In genomic region chr12:25713264-25713663, GRCh38 we compare ENCODE assay signal across 15 cellular contexts.
DNase-seq lines count a peak whose midpoint lies in the region; ATAC-seq and TF ChIP-seq lines count a peak whose summit lies in the region.
"Had no signal": no experiment of that assay in that cellular context is flagged by ENCODE, and none has a peak within 500 bp of the region (broad histone marks: within the 10 kb centered on the region; RNA-seq: fewer than 3 reads in every experiment).

No MANE protein-coding gene starts in this region.

- no peaks in the 10 kb centered on the region for H3K27me3 Mint-ChIP-seq in stimulated activated naive CD8-positive, alpha-beta T cell treated with anti-CD3 and anti-CD28 coated beads, Interleukin-15, amount 100 ng/mL, for 72 hours
- no peaks in the 10 kb centered on the region for H3K27me3 Mint-ChIP-seq in activated T-helper 17 cell treated with anti-CD3 and anti-CD28 coated beads, Interleukin-2, amount 50 U/mL, for 72 hours

- H3K9me3 Mint-ChIP-seq in stimulated activated naive CD8-positive, alpha-beta T cell treated with anti-CD3 and anti-CD28 coated beads, Interleukin-15, amount 100 ng/mL, for 72 hours: peaks cover 0 to 6% of the 10 kb centered on the region in 2 donors
- peaks cover 3% of the 10 kb centered on the region for H3K9me3 Mint-ChIP-seq in activated T-helper 17 cell treated with anti-CD3 and anti-CD28 coated beads, Interleukin-2, amount 50 U/mL, for 72 hours

- peaks cover 15% of the 10 kb centered on the region for H3K4me1 ChIP-seq in smooth muscle cell (ENCODE audit: low read depth)
- H3K4me1 ChIP-seq: parathyroid adenoma had no signal

- 85% methylated on average over 4 of the region's 4 CpGs for WGBS in smooth muscle cell (ENCODE audit: low lambda C conversion rate)

- no peaks in the 10 kb centered on the region for H4K20me1 ChIP-seq in smooth muscle cell (ENCODE audit: low read depth)

- no peaks in the 10 kb centered on the region for H3K4me1 Mint-ChIP-seq in stimulated activated naive CD8-positive, alpha-beta T cell treated with anti-CD3 and anti-CD28 coated beads, Interleukin-15, amount 100 ng/mL, for 72 hours
- no peaks in the 10 kb centered on the region for H3K4me1 Mint-ChIP-seq in activated T-helper 17 cell treated with anti-CD3 and anti-CD28 coated beads, Interleukin-2, amount 50 U/mL, for 72 hours

- H3K36me3 ChIP-seq in smooth muscle cell (ENCODE audit: low read depth): no peaks in the 10 kb centered on the region

- no peak overlapping the region for H3K9ac ChIP-seq in smooth muscle cell (ENCODE audit: low read depth)
- H3K9ac ChIP-seq: parathyroid adenoma had no signal

- TF ChIP-seq CTCF in smooth muscle cell (IDR thresholded peaks at IDR 0.05; ENCODE audit: borderline replicate concordance, insufficient read depth, poor library complexity, severe bottlenecking): no peak

- H2AFZ ChIP-seq in smooth muscle cell (ENCODE audit: low read depth): no peak overlapping the region
- H2AFZ ChIP-seq: parathyroid adenoma had no signal

- H3K79me2 ChIP-seq in smooth muscle cell (ENCODE audit: low read depth): no peaks in the 10 kb centered on the region
- H3K79me2 ChIP-seq: parathyroid adenoma had no signal

- ATAC-seq in GM18502 (IDR thresholded peaks at IDR 0.05; ENCODE audit: poor library complexity, unreplicated experiment) (peak; percentile 99), GM19452 (IDR thresholded peaks at IDR 0.05; ENCODE audit: unreplicated experiment) (peak; percentile 98), HG02870 (IDR thresholded peaks at IDR 0.05; ENCODE audit: unreplicated experiment) (peak; percentile 100), HG03521 (IDR thresholded peaks at IDR 0.05; ENCODE audit: unreplicated experiment) (peak; percentile 99)
- ATAC-seq in stimulated activated naive CD8-positive, alpha-beta T cell treated with anti-CD3 and anti-CD28 coated beads, Interleukin-15, amount 100 ng/mL, for 72 hours: no peak
- no peak for ATAC-seq in activated T-helper 17 cell treated with anti-CD3 and anti-CD28 coated beads, Interleukin-2, amount 50 U/mL, for 72 hours (replicated peaks)
- ATAC-seq: left lobe of liver had no signal

- H3K27me3 ChIP-seq in smooth muscle cell (ENCODE audit: low read depth): no peaks in the 10 kb centered on the region

- no peak overlapping the region for H3K4me2 ChIP-seq in smooth muscle cell

- no peak overlapping the region for H3K4me3 Mint-ChIP-seq in stimulated activated naive CD8-positive, alpha-beta T cell treated with anti-CD3 and anti-CD28 coated beads, Interleukin-15, amount 100 ng/mL, for 72 hours
- H3K4me3 Mint-ChIP-seq in activated T-helper 17 cell treated with anti-CD3 and anti-CD28 coated beads, Interleukin-2, amount 50 U/mL, for 72 hours: no peak overlapping the region

- no peak overlapping the region for H3K27ac Mint-ChIP-seq in stimulated activated naive CD8-positive, alpha-beta T cell treated with anti-CD3 and anti-CD28 coated beads, Interleukin-15, amount 100 ng/mL, for 72 hours
- no peak overlapping the region for H3K27ac Mint-ChIP-seq in activated T-helper 17 cell treated with anti-CD3 and anti-CD28 coated beads, Interleukin-2, amount 50 U/mL, for 72 hours

- no peaks in the 10 kb centered on the region for H3K9me3 ChIP-seq in smooth muscle cell (replicated peaks; ENCODE audit: low read depth)

- H3K36me3 Mint-ChIP-seq in activated T-helper 17 cell treated with anti-CD3 and anti-CD28 coated beads, Interleukin-2, amount 50 U/mL, for 72 hours (ENCODE audit: low read depth): no peaks in the 10 kb centered on the region

- no peak overlapping the region for H3K4me3 ChIP-seq in smooth muscle cell

- H3F3A ChIP-seq in smooth muscle cell (ENCODE audit: low read depth): no peaks in the 10 kb centered on the region

- no peak for DNase-seq in smooth muscle cell (lab: John Stamatoyannopoulos, UW; ENCODE audit: unreplicated experiment)
- no peak for DNase-seq in stimulated activated naive CD8-positive, alpha-beta T cell treated with anti-CD3 and anti-CD28 coated beads, Interleukin-15, amount 100 ng/mL, for 72 hours
- DNase-seq in KG1 (lab: John Stamatoyannopoulos, UW): no peak
- DNase-seq: activated effector memory CD4-positive, alpha-beta T cell treated with anti-CD3 and anti-CD28 coated beads, Interleukin-2, amount 50 U/mL, for 16 hours; AML-193; GDM1; NCI-H2029 treated with DMSO at 0.1 percent for 48 hours; stimulated activated CD4-positive, alpha-beta T cell treated with anti-CD3 and anti-CD28 coated beads, Interleukin-1b, Interleukin-23, amount 100 ng/mL, for 48 hours had no signal

- no peak overlapping the region for H3K27ac ChIP-seq in smooth muscle cell (ENCODE audit: low read depth)
- H3K27ac ChIP-seq: parathyroid adenoma had no signal

Comparison
In these comparisons a context has a peak if more than half of its experiments do, and no peak if none do; other contexts are left out.
1. ATAC-seq: peak in GM18502 (single experiment), GM19452 (single experiment), HG02870 (single experiment) and HG03521 (single experiment); none in stimulated activated naive CD8-positive, alpha-beta T cell treated with anti-CD3 and anti-CD28 coated beads, Interleukin-15, amount 100 ng/mL, for 72 hours (single experiment) and activated T-helper 17 cell treated with anti-CD3 and anti-CD28 coated beads, Interleukin-2, amount 50 U/mL, for 72 hours (single experiment).